In genomic region chr1:11735854-11736745, GRCh38 we compare ENCODE assay signal across 1 cellular context.
A peak's percentile ranks its signal among the peaks of the same experiment; 100 is the strongest.
TF ChIP-seq lines count a peak whose summit lies in the region.

Gene AGTRAP, plus strand, starts transcription at chr1:11736136. Its CDS starts 73 bp downstream, at chr1:11736209.

TF ChIP-seq in HEK293, 187 proteins besides CTCF, POLR2A, EP300 and RAD21 (continued from another document):
- TF ChIP-seq PRDM4 (tag by site-specific recombination; IDR thresholded peaks at IDR 0.05) (peak; percentile 99), ZNF473 (tag by site-specific recombination; IDR thresholded peaks at IDR 0.05) (no peak), ZNF623 (tag by site-specific recombination; IDR thresholded peaks at IDR 0.05) (no peak), ZBTB11 (tag by site-specific recombination; conservative IDR thresholded peaks at IDR 0.05; ENCODE audit: low read depth) (no peak; the same call in 1 of the 2 replicates), ZNF561 (tag by site-specific recombination; IDR thresholded peaks at IDR 0.05; ENCODE audit: borderline replicate concordance) (peak; percentile 42; the same call in 1 of the 2 replicates), ZNF544 (tag by site-specific recombination; IDR thresholded peaks at IDR 0.05) (no peak), ZBTB21 (tag by site-specific recombination; IDR thresholded peaks at IDR 0.05) (no peak), ZNF768 (tag by site-specific recombination; IDR thresholded peaks at IDR 0.05) (no peak; the same call in 1 of the 2 replicates), ELK4 (IDR thresholded peaks at IDR 0.05; ENCODE audit: borderline replicate concordance, low read depth, low read length) (no peak), ZNF600 (tag by site-specific recombination; IDR thresholded peaks at IDR 0.05) (peak; percentile 88; the same call in 1 of the 2 replicates), ZNF19 (tag by site-specific recombination; IDR thresholded peaks at IDR 0.05; ENCODE audit: low read depth) (no peak), ZNF391 (tag by site-specific recombination; IDR thresholded peaks at IDR 0.05; ENCODE audit: borderline replicate concordance, low read depth) (0 out of 2 replicates have a peak, but pooled peaks have one; percentile 70), ZFHX2 (tag by site-specific recombination; conservative IDR thresholded peaks at IDR 0.05) (peak; percentile 97), ZNF239 (tag by site-specific recombination; IDR thresholded peaks at IDR 0.05) (0 out of 2 replicates have a peak, but pooled peaks have one; percentile 31), ZBTB17 (tag by site-specific recombination; IDR thresholded peaks at IDR 0.05) (peak; percentile 54; the same call in 1 of the 2 replicates), KLF9 (tag by site-specific recombination; IDR thresholded peaks at IDR 0.05; ENCODE audit: low read depth) (peak; percentile 82), SP2 (tag by site-specific recombination; IDR thresholded peaks at IDR 0.05) (peak; percentile 87), ZNF510 (tag by site-specific recombination; IDR thresholded peaks at IDR 0.05; ENCODE audit: insufficient replicate concordance) (no peak), SP7 (tag by site-specific recombination; IDR thresholded peaks at IDR 0.05) (peak; percentile 82), ZNF521 (tag by site-specific recombination; IDR thresholded peaks at IDR 0.05) (no peak), ZNF549 (tag by site-specific recombination; IDR thresholded peaks at IDR 0.05) (no peak), OSR2 (tag by site-specific recombination; IDR thresholded peaks at IDR 0.05) (no peak), ZNF48 (tag by site-specific recombination; IDR thresholded peaks at IDR 0.05) (no peak), HIC1 (tag by site-specific recombination; IDR thresholded peaks at IDR 0.05) (peak; percentile 84; the same call in 1 of the 2 replicates), SCRT2 (tag by site-specific recombination; IDR thresholded peaks at IDR 0.05) (no peak), BCL11A (tag by site-specific recombination; IDR thresholded peaks at IDR 0.05; ENCODE audit: low read depth) (0 out of 2 replicates have a peak, but pooled peaks have one; percentile 8), ZBTB20 (tag by site-specific recombination; IDR thresholded peaks at IDR 0.05) (peak; percentile 64), PRDM10 (tag by site-specific recombination; IDR thresholded peaks at IDR 0.05) (peak; percentile 97), GLIS1 (tag by site-specific recombination; IDR thresholded peaks at IDR 0.05) (peak; percentile 90), ZBTB7A (tag by site-specific recombination; IDR thresholded peaks at IDR 0.05; ENCODE audit: low read depth) (peak; percentile 78; the same call in 1 of the 2 replicates), ZNF692 (tag by site-specific recombination; IDR thresholded peaks at IDR 0.05) (0 out of 2 replicates have a peak, but pooled peaks have one; percentile 26)
